ENCODE assay signal across 9 cellular contexts in genomic region chr21:41895643-41896493, GRCh38. TPM values are rescaled to one million over a fixed set of nuclear protein-coding genes. Genes with fewer than 3 reads are reported as not detected.
DNase-seq lines count a peak whose midpoint lies in the region; ATAC-seq, FAIRE-seq and TF ChIP-seq lines count a peak whose summit lies in the region.
"Had no signal": no experiment of that assay in that cellular context is flagged by ENCODE, and none has a peak within 500 bp of the region (broad histone marks: within the 10 kb centered on the region; RNA-seq: fewer than 3 reads in every experiment).

No MANE protein-coding gene starts in this region.

- H3K9me3 ChIP-seq in keratinocyte (ENCODE audit: control insufficient read depth, low read depth, low read length): no peaks in the 10 kb centered on the region
- H3K9me3 ChIP-seq: A549 had no signal

- no peak for ATAC-seq in HG03175 (IDR thresholded peaks at IDR 0.05; ENCODE audit: unreplicated experiment)
- no peak for ATAC-seq in GM18505 (IDR thresholded peaks at IDR 0.05; ENCODE audit: unreplicated experiment)
- ATAC-seq: A549 had no signal

- peaks cover 15 to 26% of the 10 kb centered on the region in 2 experiments for H3K36me3 ChIP-seq in keratinocyte (ENCODE audit: control insufficient read depth in 2 of 2, extremely low read depth in 1 of 2, insufficient read depth in 2 of 2, low read length in 2 of 2)

- no peaks in the 10 kb centered on the region for H3K27me3 ChIP-seq in keratinocyte (ENCODE audit: control insufficient read depth, extremely low read depth, insufficient read depth, low read length)

- no peak for TF ChIP-seq CTCF in keratinocyte (optimal IDR thresholded peaks at IDR 0.05 in 1 of 3, IDR thresholded peaks at IDR 0.05 in 1 of 3, conservative IDR thresholded peaks at IDR 0.05 in 1 of 3; ENCODE audit: extremely low read depth in 1 of 3, insufficient read depth in 2 of 3, low read length in 3 of 3)

- DNase-seq in NCI-H2171 treated with DMSO at 0.1 percent for 48 hours (lab: John Stamatoyannopoulos, UW) (peak; percentile 29), NCI-H2171 (lab: John Stamatoyannopoulos, UW) (no peak), keratinocyte (ENCODE audit: low read depth, low spot score) (no peak), stromal cell of bone marrow (ENCODE audit: low read depth) (peak; percentile 41), DMS153 (lab: John Stamatoyannopoulos, UW) (no peak)
- DNase-seq in activated T-cell treated with anti-CD3 and anti-CD28 coated beads, Interleukin-2, amount 50 U/mL, for 48 hours: peak; percentile 47 to 58

- H3K79me2 ChIP-seq in keratinocyte (ENCODE audit: control insufficient read depth, insufficient read depth, low read length): no peaks in the 10 kb centered on the region

- no peaks in the 10 kb centered on the region for H3K4me1 ChIP-seq in keratinocyte (ENCODE audit: control insufficient read depth, extremely low read depth, insufficient read depth, low read length)
- H3K4me1 ChIP-seq: A549 had no signal

- peak; percentile 41 for FAIRE-seq in keratinocyte (lab: Jason Lieb, UNC)
- FAIRE-seq: A549 had no signal

- H3K4me3 ChIP-seq in keratinocyte (ENCODE audit: control insufficient read depth in 2 of 3, extremely low read depth in 1 of 3, insufficient read depth in 2 of 3, low read depth in 1 of 3, low read length in 3 of 3): no peak overlapping the region
- H3K4me3 ChIP-seq: A549 had no signal

- H3K9ac ChIP-seq in keratinocyte (ENCODE audit: control insufficient read depth, extremely low read depth, insufficient read depth, low read length): no peak overlapping the region

- H4K20me1 ChIP-seq in keratinocyte (ENCODE audit: control insufficient read depth, extremely low read depth, insufficient read depth, low read length): no peaks in the 10 kb centered on the region

- H3K9me1 ChIP-seq in keratinocyte (ENCODE audit: control insufficient read depth, extremely low read depth, insufficient read depth, low read length): peaks cover 3% of the 10 kb centered on the region

- H2AFZ ChIP-seq in keratinocyte (ENCODE audit: control insufficient read depth, low read length): no peak overlapping the region

- H3K27ac ChIP-seq in keratinocyte (ENCODE audit: control insufficient read depth, insufficient read depth, low read length): no peak overlapping the region
- H3K27ac ChIP-seq: A549 had no signal

- dilution Hi-C loops in keratinocyte (cut with MboI; ENCODE audit: extremely low pct_ligation_motif_present, low sequenced_read_pairs): no loop called here

- no peak overlapping the region for H3K4me2 ChIP-seq in keratinocyte (ENCODE audit: control insufficient read depth, extremely low read depth, insufficient read depth, low read depth, low read length)
- H3K4me2 ChIP-seq: A549 had no signal

- TF ChIP-seq POLR2A in GM18505 (IDR thresholded peaks at IDR 0.05; ENCODE audit: borderline replicate concordance, extremely low read depth, insufficient read depth, insufficient read length): no peak

RNA-seq across cellular contexts. Expression of gene PRDM15, which starts 16.7 kb away (rescaled TPM):
- 5.2 to 8.5 TPM (median 5.6 TPM) in 3 replicates for polyA plus RNA-seq in keratinocyte
- 3.4 TPM for polyA plus RNA-seq in keratinocyte (2011; ENCODE audit: low read depth)
- polyA plus RNA-seq in keratinocyte (2011; cell fraction: cytosol; rRNA removed): 2.3 and 3.5 TPM in 2 replicates
- polyA plus RNA-seq in keratinocyte (2011; cell fraction: nucleus; rRNA removed): 16.9 and 17.3 TPM in 2 replicates
- 4.0 TPM in 2 replicates for polyA plus RNA-seq in keratinocyte (2012; ENCODE audit: low replicate concordance)
- 8.9 to 23.7 TPM (median 13.0 TPM) in 3 replicates for polyA minus RNA-seq in keratinocyte
- 4.4 TPM for polyA minus RNA-seq in keratinocyte (2011; cell fraction: cytosol; rRNA and poly(A)+ RNA removed)
- polyA minus RNA-seq in keratinocyte (2011; cell fraction: nucleus; rRNA and poly(A)+ RNA removed): 12.7 and 20.5 TPM in 2 replicates

RNA-seq across cellular contexts. Expression of gene C2CD2, which starts 58.0 kb away (rescaled TPM):
- 31.9 to 53.3 TPM (median 39.9 TPM) in 3 replicates for polyA plus RNA-seq in keratinocyte
- 5.3 TPM for polyA plus RNA-seq in keratinocyte (2011; ENCODE audit: low read depth)
- 18.9 and 22.5 TPM in 2 replicates for polyA plus RNA-seq in keratinocyte (2011; cell fraction: cytosol; rRNA removed)
- 63.6 and 69.3 TPM in 2 replicates for polyA plus RNA-seq in keratinocyte (2011; cell fraction: nucleus; rRNA removed)
- 10.2 and 34.7 TPM in 2 replicates for polyA plus RNA-seq in keratinocyte (2012; ENCODE audit: low replicate concordance)
- 82.9 to 226 TPM (median 112 TPM) in 3 replicates for polyA minus RNA-seq in keratinocyte
- polyA minus RNA-seq in keratinocyte (2011; cell fraction: cytosol; rRNA and poly(A)+ RNA removed): 41.6 TPM
- polyA minus RNA-seq in keratinocyte (2011; cell fraction: nucleus; rRNA and poly(A)+ RNA removed): 71.8 and 103 TPM in 2 replicates

Comparison
In these comparisons a context has a peak if more than half of its experiments do, and no peak if none do; other contexts are left out.
1. DNase-seq: peak in NCI-H2171 treated with DMSO at 0.1 percent for 48 hours (single experiment), activated T-cell treated with anti-CD3 and anti-CD28 coated beads, Interleukin-2, amount 50 U/mL, for 48 hours (2 of 2) and stromal cell of bone marrow (single experiment); none in NCI-H2171 (single experiment), keratinocyte (single experiment) and DMS153 (single experiment).